In genomic region chr15:72708904-72709303, GRCh38 we compare ENCODE assay signal across 16 cellular contexts. TPM values are rescaled to one million over a fixed set of nuclear protein-coding genes. Genes with fewer than 3 reads are reported as not detected.
"Had no signal": no experiment of that assay in that cellular context is flagged by ENCODE, and none has a peak within 500 bp of the region (broad histone marks: within the 10 kb centered on the region; RNA-seq: fewer than 3 reads in every experiment).

No MANE protein-coding gene starts in this region.

RNA-seq across cellular contexts. Expression of gene HIGD2B, which starts 22.9 kb away (rescaled TPM):
- total RNA-seq: omental fat pad, ovary, right atrium auricular region, sciatic nerve, smooth muscle cell, spleen, suprapubic skin, transverse colon, upper lobe of right lung, urinary bladder, uterus had no signal
- polyA plus RNA-seq: neural cell, ovary, smooth muscle cell, spleen, urinary bladder had no signal

RNA-seq across cellular contexts. Expression of gene GOLGA6B, which starts 54.4 kb away (rescaled TPM):
- total RNA-seq: omental fat pad, prostate gland, pulmonary artery endothelial cell, right atrium auricular region, sciatic nerve, smooth muscle cell, spleen, transverse colon, upper lobe of right lung, uterus had no signal
- polyA plus RNA-seq: naive thymus-derived CD4-positive, alpha-beta T cell; neural cell; ovary; smooth muscle cell; spleen; thymus had no signal
